35 cellular contexts compared by ENCODE assay signal in the genomic region with DNA sequence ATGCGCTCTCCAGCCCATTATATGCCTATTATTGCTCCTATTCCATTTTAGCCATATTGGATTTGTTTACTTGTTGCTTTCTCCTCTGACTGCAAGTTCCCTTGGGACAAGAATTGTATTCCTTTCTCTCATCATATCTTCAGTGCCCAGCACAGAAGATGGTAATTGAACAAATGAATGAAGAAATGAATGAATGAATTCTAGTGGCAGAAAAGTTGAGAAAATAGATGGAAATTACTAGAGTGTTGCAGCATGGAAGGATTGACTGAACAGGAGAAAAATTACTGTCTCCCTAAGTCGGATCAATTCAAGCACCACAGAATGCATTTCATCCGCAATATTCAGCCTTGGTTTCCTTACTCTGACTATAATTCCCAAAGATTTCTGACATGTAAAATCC.
"Had no signal": no experiment of that assay in that cellular context is flagged by ENCODE, and none has a peak within 500 bp of the region (broad histone marks: within the 10 kb centered on the region; RNA-seq: fewer than 3 reads in every experiment).

No MANE protein-coding gene starts in this region.

- H3K36me3 ChIP-seq: MG63 had no signal

- H3K9me3 ChIP-seq: MG63 had no signal

- H3K4me3 ChIP-seq: MG63 had no signal

- DNase-seq: Karpas-422, Kasumi-1, MG63, MM.1S, MV-4-11, NCI-H1048, NCI-H1092, NCI-H1092 treated with DMSO at 0.1 percent for 48 hours, NCI-H1105, NCI-H1105 treated with DMSO at 0.1 percent for 48 hours, NCI-H1417, NCI-H1417 treated with DMSO at 0.1 percent for 48 hours, NCI-H1436, NCI-H1436 treated with DMSO at 0.1 percent for 48 hours, NCI-H146, NCI-H1694, NCI-H1694 treated with DMSO at 0.1 percent for 48 hours, NCI-H187, NCI-H187 treated with DMSO at 0.1 percent for 48 hours, NCI-H1930, NCI-H2029, NCI-H2029 treated with DMSO at 0.1 percent for 48 hours, NCI-H2081, NCI-H2081 treated with DMSO at 0.1 percent for 48 hours, NCI-H2107, NCI-H2171, NCI-H2171 treated with DMSO at 0.1 percent for 48 hours, NCI-H2227 treated with DMSO at 0.1 percent for 48 hours, NCI-H226, NCI-H345, NCI-H446, NCI-H446 treated with DMSO at 0.1 percent for 48 hours, NCI-H510A, NCI-H510A treated with DMSO at 0.1 percent for 48 hours, NCI-H524 had no signal

- H3K27me3 ChIP-seq: MG63 had no signal
